6 cellular contexts compared by ENCODE assay signal in the genomic region with DNA sequence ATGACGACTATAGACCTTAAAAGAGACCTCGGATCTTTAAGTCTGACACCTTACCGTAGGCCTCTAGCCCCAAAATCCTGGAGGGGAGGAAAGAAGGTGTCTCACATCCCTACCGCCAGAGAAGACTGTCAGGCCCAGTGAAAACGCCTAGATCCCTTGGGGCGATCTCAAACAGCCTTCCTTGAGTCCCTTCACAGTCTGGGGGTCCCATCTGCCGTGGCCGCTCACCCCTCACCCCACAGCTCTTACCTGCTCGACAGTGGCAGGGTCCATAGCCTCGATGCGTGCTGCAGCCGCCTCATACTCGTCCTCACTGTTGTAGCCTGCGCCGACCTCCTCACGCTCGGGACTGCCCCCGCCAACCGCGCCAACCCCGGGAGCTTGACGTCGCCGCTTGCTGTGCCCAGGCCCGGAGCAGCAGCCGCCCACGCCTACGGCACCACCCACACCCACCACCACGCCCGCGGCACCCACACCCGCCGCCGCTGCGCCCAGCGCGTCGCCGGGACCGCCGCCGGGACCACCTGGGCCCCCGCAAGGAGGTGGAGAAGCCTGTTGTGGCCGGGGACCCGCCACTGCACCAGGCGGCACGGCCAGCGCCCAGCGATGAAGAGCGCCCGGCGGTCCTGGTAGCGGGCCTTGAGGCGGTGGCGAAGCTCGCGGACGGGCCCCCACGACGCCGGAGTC. TPM values are rescaled to one million over a fixed set of nuclear protein-coding genes. Genes with fewer than 3 reads are reported as not detected.
DNase-seq lines count a peak whose midpoint lies in the region; TF ChIP-seq lines count a peak whose summit lies in the region.

No MANE protein-coding gene starts in this region.

- intact Hi-C loops in sigmoid colon (cut with DNase I): loop anchor here (5.0 to 10.0 kb wide), 3 partner anchors 65 to 262 kb away; partner anchors contain the start of genes HDAC6 and SUV39H1

- peak overlapping the region; percentile 77 for H3K4me3 ChIP-seq in CD8-positive, alpha-beta memory T cell (ENCODE audit: low read length)
- H3K4me3 ChIP-seq in SJSA1 (peak overlapping the region; percentile 57), sigmoid colon (peak overlapping the region; percentile 45 to 71 (median 70))

- H3K4me1 Mint-ChIP-seq in CD8-positive, alpha-beta memory T cell: peaks cover 36 to 66% (median 48%) of the 10 kb centered on the region in 3 donors

- H3K36me3 ChIP-seq in CD8-positive, alpha-beta memory T cell (ENCODE audit: insufficient read depth, low read length): no peaks in the 10 kb centered on the region
- H3K36me3 ChIP-seq in SJSA1 (peaks cover 16% of the 10 kb centered on the region), sigmoid colon (peaks cover 0 to 13% (median 2%) of the 10 kb centered on the region in 4 donors)

- peak overlapping the region; percentile 82 to 100 (median 92) for H3K27ac Mint-ChIP-seq in CD8-positive, alpha-beta memory T cell

- H3K9me3 Mint-ChIP-seq in CD8-positive, alpha-beta memory T cell: no peaks in the 10 kb centered on the region

- H3K36me3 Mint-ChIP-seq in CD8-positive, alpha-beta memory T cell: peaks cover 0 to 33% (median 0%) of the 10 kb centered on the region in 3 donors

- CTCF ChIA-PET in CD8-positive, alpha-beta memory T cell (lab: Charles Lee): interaction anchor here (1.2 to 2.6 kb wide), 3 partner anchors 10 to 38 kb away, joined by 4 to 7 read pairs (median 7); partner anchors contain the start of gene PIM2

- no peaks in the 10 kb centered on the region for H3K27me3 ChIP-seq in CD8-positive, alpha-beta memory T cell (ENCODE audit: insufficient read depth, low read length, poor library complexity, severe bottlenecking)
- H3K27me3 ChIP-seq in SJSA1 (replicated peaks): no peaks in the 10 kb centered on the region
- H3K27me3 ChIP-seq in sigmoid colon: no peaks in the 10 kb centered on the region

- 1 to 2% methylated on average over 61 of the region's 61 CpGs for WGBS in sigmoid colon, 2 donors

- POLR2A ChIA-PET in CD8-positive, alpha-beta memory T cell (lab: Charles Lee): interaction anchor here (1.3 to 3.2 kb wide), 5 partner anchors 20 to 234 kb away, joined by 3 to 16 read pairs (median 10); partner anchors contain the start of genes PIM2, PQBP1 and TIMM17B

- DNase-seq in CD8-positive, alpha-beta memory T cell: peak; percentile 45 to 71 (median 58)
- DNase-seq in SJSA1 (ENCODE audit: low read depth in 1 of 2, low spot score in 2 of 2) (no peak), sigmoid colon (no peak), NCI-H1417 (lab: John Stamatoyannopoulos, UW) (no peak), NCI-H2227 treated with DMSO at 0.1 percent for 48 hours (lab: John Stamatoyannopoulos, UW) (no peak)
- DNase-seq in effector CD4-positive, alpha-beta T cell: peak; percentile 50

- peak overlapping the region; percentile 73 for H3K27ac ChIP-seq in CD8-positive, alpha-beta memory T cell (ENCODE audit: low read depth, low read length)
- peak overlapping the region; percentile 49; the same call in 1 of the 2 replicates for H3K27ac ChIP-seq in SJSA1
- peak overlapping the region; percentile 89 to 90 (median 90) for H3K27ac ChIP-seq in sigmoid colon

- peak overlapping the region; percentile 83 to 95 (median 85) for H3K4me3 Mint-ChIP-seq in CD8-positive, alpha-beta memory T cell

- no peak for TF ChIP-seq POLR2A in sigmoid colon (IDR thresholded peaks at IDR 0.05)

- H3K4me1 ChIP-seq in CD8-positive, alpha-beta memory T cell (ENCODE audit: insufficient read depth, low read length): peaks cover 46% of the 10 kb centered on the region
- peaks cover 5% of the 10 kb centered on the region for H3K4me1 ChIP-seq in SJSA1 (replicated peaks)
- H3K4me1 ChIP-seq in sigmoid colon: peaks cover 0 to 54% (median 31%) of the 10 kb centered on the region in 4 donors

- peaks cover 0 to 10% of the 10 kb centered on the region in 2 donors for H3K27me3 Mint-ChIP-seq in CD8-positive, alpha-beta memory T cell

- no peak for TF ChIP-seq CTCF in sigmoid colon (IDR thresholded peaks at IDR 0.05)

- H3K9me3 ChIP-seq in CD8-positive, alpha-beta memory T cell (ENCODE audit: low read length): no peaks in the 10 kb centered on the region
- H3K9me3 ChIP-seq in SJSA1 (replicated peaks): no peaks in the 10 kb centered on the region
- H3K9me3 ChIP-seq in sigmoid colon: no peaks in the 10 kb centered on the region

- TF ChIP-seq EP300 in sigmoid colon (IDR thresholded peaks at IDR 0.05): no peak

RNA-seq across cellular contexts. Expression of gene OTUD5, which starts 0.5 kb away (rescaled TPM):
- total RNA-seq in CD8-positive, alpha-beta memory T cell: 10 to 100 TPM; 67.3 to 69.1 TPM
- 47.5 TPM for polyA plus RNA-seq in CD8-positive, alpha-beta memory T cell
- 20.0 and 23.9 TPM in 2 replicates for total RNA-seq in SJSA1 (2014; rRNA removed; shearing (Covaris generic))
- 10 to 100 TPM; 33.6 to 41.4 (median 38.0) TPM for total RNA-seq in sigmoid colon
- polyA plus RNA-seq in sigmoid colon: 10 to 100 TPM; 22.4 to 39.3 (median 24.6) TPM

RNA-seq across cellular contexts. Expression of gene KCND1, which starts 14.8 kb away (rescaled TPM):
- 1 to 10 TPM in 1 of 2 experiments, under 1 TPM in 1; 0.72 to 1.1 TPM for total RNA-seq in CD8-positive, alpha-beta memory T cell
- polyA plus RNA-seq in CD8-positive, alpha-beta memory T cell: 0.06 TPM
- total RNA-seq in SJSA1 (2014; rRNA removed; shearing (Covaris generic)): 0.18 TPM in 1 of 2 replicates, not detected in the other
- total RNA-seq in sigmoid colon: 1 to 10 TPM in 3 of 4 donors, under 1 TPM in 1; 0.95 to 2.5 (median 1.3) TPM
- polyA plus RNA-seq in sigmoid colon: 1 to 10 TPM in 1 of 3 donors, not detected in 2; 1.7 TPM

RNA-seq across cellular contexts. Expression of gene PIM2, which starts 38.0 kb away (rescaled TPM):
- 100 to 1,000 TPM; 269 to 273 TPM for total RNA-seq in CD8-positive, alpha-beta memory T cell
- 212 TPM for polyA plus RNA-seq in CD8-positive, alpha-beta memory T cell
- 8.0 and 10.8 TPM in 2 replicates for total RNA-seq in SJSA1 (2014; rRNA removed; shearing (Covaris generic))
- total RNA-seq in sigmoid colon: 1 to 10 TPM; 2.4 to 6.9 (median 4.4) TPM
- 10 to 100 TPM in 1 of 3 donors, 1 to 10 TPM in 2; 6.6 to 42.0 (median 6.7) TPM for polyA plus RNA-seq in sigmoid colon

RNA-seq across cellular contexts. Expression of gene GRIPAP1, which starts 45.2 kb away (rescaled TPM):
- 10 to 100 TPM; 56.8 to 57.7 TPM for total RNA-seq in CD8-positive, alpha-beta memory T cell
- polyA plus RNA-seq in CD8-positive, alpha-beta memory T cell: 21.2 TPM
- total RNA-seq in SJSA1 (2014; rRNA removed; shearing (Covaris generic)): 17.0 and 19.5 TPM in 2 replicates
- 10 to 100 TPM; 19.7 to 63.1 (median 29.7) TPM for total RNA-seq in sigmoid colon
- 10 to 100 TPM; 14.4 to 42.0 (median 18.3) TPM for polyA plus RNA-seq in sigmoid colon

RNA-seq across cellular contexts. Expression of gene SLC35A2, which starts 45.4 kb away (rescaled TPM):
- 10 to 100 TPM; 27.1 to 27.2 TPM for total RNA-seq in CD8-positive, alpha-beta memory T cell
- polyA plus RNA-seq in CD8-positive, alpha-beta memory T cell: 13.2 TPM
- 22.7 and 32.6 TPM in 2 replicates for total RNA-seq in SJSA1 (2014; rRNA removed; shearing (Covaris generic))
- 10 to 100 TPM in 1 of 4 donors, 1 to 10 TPM in 3; 5.6 to 20.2 (median 6.0) TPM for total RNA-seq in sigmoid colon
- 10 to 100 TPM in 1 of 3 donors, 1 to 10 TPM in 2; 6.0 to 43.9 (median 9.0) TPM for polyA plus RNA-seq in sigmoid colon

Comparison
In these comparisons a context has a peak if more than half of its experiments do, and no peak if none do; other contexts are left out.
1. DNase-seq: peak in CD8-positive, alpha-beta memory T cell (5 of 5) and effector CD4-positive, alpha-beta T cell (single experiment); none in SJSA1 (0 of 2), sigmoid colon (single experiment), NCI-H1417 (0 of 3) and NCI-H2227 treated with DMSO at 0.1 percent for 48 hours (single experiment).
2. RNA of gene PIM2, which starts 38.0 kb away (total RNA-seq): 269 to 273 TPM in CD8-positive, alpha-beta memory T cell; 8.0 to 10.8 TPM in SJSA1 and 2.4 to 6.9 TPM in sigmoid colon; every median in the first group is over 10 times any median in the second.
3. Peak in every context shown above with its lines, with median percentiles within 50 percentile points of each other: H3K27ac ChIP-seq and H3K4me3 ChIP-seq.